1 cellular context compared by ENCODE assay signal in the genomic region with DNA sequence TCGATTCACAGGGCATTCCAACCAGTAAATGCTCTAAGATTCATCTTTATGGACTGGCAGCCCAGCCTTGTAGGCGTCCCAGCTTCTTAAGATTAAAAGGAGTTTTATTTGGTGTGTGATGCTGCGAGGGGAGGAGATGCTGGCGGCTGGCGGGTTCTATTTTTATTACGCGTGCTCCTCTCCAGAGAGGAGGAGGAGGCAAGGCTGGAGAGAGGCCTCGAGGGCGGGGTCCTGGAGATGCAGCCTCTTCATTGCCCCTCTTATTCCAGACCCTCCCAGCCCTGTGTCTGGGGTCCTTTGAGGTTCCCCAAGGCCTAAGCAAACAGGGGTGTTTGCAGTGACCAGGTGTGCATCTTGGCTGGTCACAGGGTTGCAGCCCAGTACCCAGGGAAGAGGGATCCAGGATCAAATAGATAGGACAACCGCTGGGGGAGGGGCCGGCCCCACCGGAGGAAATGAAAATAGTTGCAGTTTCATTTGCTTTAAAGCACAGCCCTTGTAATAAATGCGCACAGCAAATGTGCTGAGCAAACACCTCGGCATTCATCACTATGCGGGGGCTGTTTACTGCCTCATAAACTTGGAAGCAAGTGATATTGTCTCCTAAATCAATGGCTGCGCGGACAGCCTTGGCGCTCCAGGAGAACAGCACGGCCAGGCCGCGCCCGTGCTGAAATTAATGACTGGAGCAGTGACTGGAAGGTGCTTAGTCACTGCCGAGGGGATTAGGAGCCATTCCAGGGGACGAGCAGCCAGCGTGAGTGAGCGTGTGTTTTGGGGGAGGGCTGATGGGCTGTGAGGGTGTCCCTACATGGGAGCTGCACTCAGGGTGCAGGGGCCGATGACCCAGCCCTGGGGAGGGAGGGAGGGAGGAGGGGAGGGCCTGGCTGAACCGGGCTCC.
TF ChIP-seq lines count a peak whose summit lies in the region.

No MANE protein-coding gene starts in this region.

TF ChIP-seq in K562, 482 proteins besides CTCF, POLR2A, EP300 and RAD21 (continued from another document):
- TF ChIP-seq, protein P1, sequence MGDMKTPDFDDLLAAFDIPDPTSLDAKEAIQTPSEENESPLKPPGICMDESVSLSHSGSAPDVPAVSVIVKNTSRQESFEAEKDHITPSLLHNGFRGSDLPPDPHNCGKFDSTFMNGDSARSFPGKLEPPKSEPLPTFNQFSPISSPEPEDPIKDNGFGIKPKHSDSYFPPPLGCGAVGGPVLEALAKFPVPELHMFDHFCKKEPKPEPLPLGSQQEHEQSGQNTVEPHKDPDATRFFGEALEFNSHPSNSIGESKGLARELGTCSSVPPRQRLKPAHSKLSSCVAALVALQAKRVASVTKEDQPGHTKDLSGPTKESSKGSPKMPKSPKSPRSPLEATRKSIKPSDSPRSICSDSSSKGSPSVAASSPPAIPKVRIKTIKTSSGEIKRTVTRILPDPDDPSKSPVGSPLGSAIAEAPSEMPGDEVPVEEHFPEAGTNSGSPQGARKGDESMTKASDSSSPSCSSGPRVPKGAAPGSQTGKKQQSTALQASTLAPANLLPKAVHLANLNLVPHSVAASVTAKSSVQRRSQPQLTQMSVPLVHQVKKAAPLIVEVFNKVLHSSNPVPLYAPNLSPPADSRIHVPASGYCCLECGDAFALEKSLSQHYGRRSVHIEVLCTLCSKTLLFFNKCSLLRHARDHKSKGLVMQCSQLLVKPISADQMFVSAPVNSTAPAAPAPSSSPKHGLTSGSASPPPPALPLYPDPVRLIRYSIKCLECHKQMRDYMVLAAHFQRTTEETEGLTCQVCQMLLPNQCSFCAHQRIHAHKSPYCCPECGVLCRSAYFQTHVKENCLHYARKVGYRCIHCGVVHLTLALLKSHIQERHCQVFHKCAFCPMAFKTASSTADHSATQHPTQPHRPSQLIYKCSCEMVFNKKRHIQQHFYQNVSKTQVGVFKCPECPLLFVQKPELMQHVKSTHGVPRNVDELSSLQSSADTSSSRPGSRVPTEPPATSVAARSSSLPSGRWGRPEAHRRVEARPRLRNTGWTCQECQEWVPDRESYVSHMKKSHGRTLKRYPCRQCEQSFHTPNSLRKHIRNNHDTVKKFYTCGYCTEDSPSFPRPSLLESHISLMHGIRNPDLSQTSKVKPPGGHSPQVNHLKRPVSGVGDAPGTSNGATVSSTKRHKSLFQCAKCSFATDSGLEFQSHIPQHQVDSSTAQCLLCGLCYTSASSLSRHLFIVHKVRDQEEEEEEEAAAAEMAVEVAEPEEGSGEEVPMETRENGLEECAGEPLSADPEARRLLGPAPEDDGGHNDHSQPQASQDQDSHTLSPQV (IDR thresholded peaks at IDR 0.05): peak; percentile 83; the same call in 1 of the 2 replicates
- TF ChIP-seq, protein P2, sequence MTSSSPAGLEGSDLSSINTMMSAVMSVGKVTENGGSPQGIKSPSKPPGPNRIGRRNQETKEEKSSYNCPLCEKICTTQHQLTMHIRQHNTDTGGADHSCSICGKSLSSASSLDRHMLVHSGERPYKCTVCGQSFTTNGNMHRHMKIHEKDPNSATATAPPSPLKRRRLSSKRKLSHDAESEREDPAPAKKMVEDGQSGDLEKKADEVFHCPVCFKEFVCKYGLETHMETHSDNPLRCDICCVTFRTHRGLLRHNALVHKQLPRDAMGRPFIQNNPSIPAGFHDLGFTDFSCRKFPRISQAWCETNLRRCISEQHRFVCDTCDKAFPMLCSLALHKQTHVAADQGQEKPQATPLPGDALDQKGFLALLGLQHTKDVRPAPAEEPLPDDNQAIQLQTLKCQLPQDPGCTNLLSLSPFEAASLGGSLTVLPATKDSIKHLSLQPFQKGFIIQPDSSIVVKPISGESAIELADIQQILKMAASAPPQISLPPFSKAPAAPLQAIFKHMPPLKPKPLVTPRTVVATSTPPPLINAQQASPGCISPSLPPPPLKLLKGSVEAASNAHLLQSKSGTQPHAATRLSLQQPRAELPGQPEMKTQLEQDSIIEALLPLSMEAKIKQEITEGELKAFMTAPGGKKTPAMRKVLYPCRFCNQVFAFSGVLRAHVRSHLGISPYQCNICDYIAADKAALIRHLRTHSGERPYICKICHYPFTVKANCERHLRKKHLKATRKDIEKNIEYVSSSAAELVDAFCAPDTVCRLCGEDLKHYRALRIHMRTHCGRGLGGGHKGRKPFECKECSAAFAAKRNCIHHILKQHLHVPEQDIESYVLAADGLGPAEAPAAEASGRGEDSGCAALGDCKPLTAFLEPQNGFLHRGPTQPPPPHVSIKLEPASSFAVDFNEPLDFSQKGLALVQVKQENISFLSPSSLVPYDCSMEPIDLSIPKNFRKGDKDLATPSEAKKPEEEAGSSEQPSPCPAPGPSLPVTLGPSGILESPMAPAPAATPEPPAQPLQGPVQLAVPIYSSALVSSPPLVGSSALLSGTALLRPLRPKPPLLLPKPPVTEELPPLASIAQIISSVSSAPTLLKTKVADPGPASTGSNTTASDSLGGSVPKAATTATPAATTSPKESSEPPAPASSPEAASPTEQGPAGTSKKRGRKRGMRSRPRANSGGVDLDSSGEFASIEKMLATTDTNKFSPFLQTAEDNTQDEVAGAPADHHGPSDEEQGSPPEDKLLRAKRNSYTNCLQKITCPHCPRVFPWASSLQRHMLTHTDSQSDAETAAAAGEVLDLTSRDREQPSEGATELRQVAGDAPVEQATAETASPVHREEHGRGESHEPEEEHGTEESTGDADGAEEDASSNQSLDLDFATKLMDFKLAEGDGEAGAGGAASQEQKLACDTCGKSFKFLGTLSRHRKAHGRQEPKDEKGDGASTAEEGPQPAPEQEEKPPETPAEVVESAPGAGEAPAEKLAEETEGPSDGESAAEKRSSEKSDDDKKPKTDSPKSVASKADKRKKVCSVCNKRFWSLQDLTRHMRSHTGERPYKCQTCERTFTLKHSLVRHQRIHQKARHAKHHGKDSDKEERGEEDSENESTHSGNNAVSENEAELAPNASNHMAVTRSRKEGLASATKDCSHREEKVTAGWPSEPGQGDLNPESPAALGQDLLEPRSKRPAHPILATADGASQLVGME (CRISPR knock-in tag; IDR thresholded peaks at IDR 0.05): peak; percentile 15; the same call in 1 of the 2 replicates
- TF ChIP-seq TARDBP (IDR thresholded peaks at IDR 0.05): peak; percentile 72; the same call in 1 of the 2 replicates
- peak; percentile 77 for TF ChIP-seq JUND (IDR thresholded peaks at IDR 0.05; ENCODE audit: borderline replicate concordance, low read depth, low read length)
- TF ChIP-seq JUND (tag; IDR thresholded peaks at IDR 0.05; ENCODE audit: borderline replicate concordance, low read depth, low read length): peak; percentile 48; the same call in 1 of the 3 replicates
- TF ChIP-seq MECOM (CRISPR knock-in tag; IDR thresholded peaks at IDR 0.05): no peak; the same call in 1 of the 2 replicates
- TF ChIP-seq DMBX1 (CRISPR knock-in tag; IDR thresholded peaks at IDR 0.05; ENCODE audit: borderline replicate concordance): 0 out of 2 replicates have a peak, but pooled peaks have one; percentile 33
- no peak; the same call in 1 of the 2 replicates for TF ChIP-seq RNF2 (IDR thresholded peaks at IDR 0.05)
- TF ChIP-seq FOXA1 (IDR thresholded peaks at IDR 0.05; ENCODE audit: borderline replicate concordance): no peak
- TF ChIP-seq TBP (optimal IDR thresholded peaks at IDR 0.05; ENCODE audit: low read depth, low read length): peak; percentile 46
- no peak for TF ChIP-seq TAF15 (IDR thresholded peaks at IDR 0.05; ENCODE audit: low read depth, low read length)
- TF ChIP-seq MAFG (tag; conservative IDR thresholded peaks at IDR 0.05): peak; percentile 93
- TF ChIP-seq EP400 (IDR thresholded peaks at IDR 0.05): peak; percentile 56
